Comparison of ENCODE assay signal across 8 cellular contexts in genomic region chr1:184050631-184051030, GRCh38. TPM values are rescaled to one million over a fixed set of nuclear protein-coding genes. Genes with fewer than 3 reads are reported as not detected.
A peak's percentile ranks its signal among the peaks of the same experiment; 100 is the strongest.
DNase-seq lines count a peak whose midpoint lies in the region; ATAC-seq and TF ChIP-seq lines count a peak whose summit lies in the region.

No MANE protein-coding gene starts in this region.

- DNase-seq in coronary artery (ENCODE audit: low spot score) = no peak
- no peak for DNase-seq in natural killer cell treated with Interleukin-12 subunit alpha and Interleukin-12 subunit beta and Interleukin-15 and Interleukin-18, amount 100 ng/mL, for 72 hours (ENCODE audit: low spot score)
- no peak for DNase-seq in amniotic stem cell (lab: John Stamatoyannopoulos, UW)
- no peak for DNase-seq in AG08395 (ENCODE audit: low spot score)

- H3K36me3 Mint-ChIP-seq in natural killer cell treated with Interleukin-12 subunit alpha and Interleukin-12 subunit beta and Interleukin-15 and Interleukin-18, amount 100 ng/mL, for 72 hours = peaks cover 7% of the 10 kb centered on the region

- H3K27ac Mint-ChIP-seq in natural killer cell treated with Interleukin-12 subunit alpha and Interleukin-12 subunit beta and Interleukin-15 and Interleukin-18, amount 100 ng/mL, for 72 hours = peak overlapping the region; percentile 95 to 98

- H3K4me1 ChIP-seq in BLaER1 treated with 17β-estradiol and CSF1 and Interleukin-3, amounts not matched to agents 10 nM and 100 nM = peaks cover 12 to 37% (median 24%) of the 10 kb centered on the region in 10 experiments; a peak in 19 of 20 replicates
- peaks cover 38% of the 10 kb centered on the region for H3K4me1 ChIP-seq in KMS-11 (ENCODE audit: low read depth, poor library complexity, severe bottlenecking)

- ATAC-seq in natural killer cell treated with Interleukin-12 subunit alpha and Interleukin-12 subunit beta and Interleukin-15 and Interleukin-18, amount 100 ng/mL, for 72 hours = no peak
- no peak for ATAC-seq in GM21737 (IDR thresholded peaks at IDR 0.05; ENCODE audit: unreplicated experiment)
- no peak for ATAC-seq in GM21390 (IDR thresholded peaks at IDR 0.05; ENCODE audit: unreplicated experiment)

- peak overlapping the region in 8 of 10 experiments; percentile 74 to 96 (median 90); a peak in 10 of 20 replicates for H3K4me3 ChIP-seq in BLaER1 treated with 17β-estradiol and CSF1 and Interleukin-3, amounts not matched to agents 10 nM and 100 nM
- H3K4me3 ChIP-seq in KMS-11 (IDR thresholded peaks at IDR 0.05; ENCODE audit: insufficient read depth, low read depth, low read length) = no peak overlapping the region
- H3K4me3 ChIP-seq in coronary artery = peak overlapping the region; percentile 92

- H3K9me3 ChIP-seq in BLaER1 treated with 17β-estradiol and CSF1 and Interleukin-3, amounts not matched to agents 10 nM and 100 nM (replicated peaks in 1 of 11) = peaks cover 0 to 11% (median 7%) of the 10 kb centered on the region in 11 experiments; a peak in 14 of 22 replicates

- H3K9me3 Mint-ChIP-seq in natural killer cell treated with Interleukin-12 subunit alpha and Interleukin-12 subunit beta and Interleukin-15 and Interleukin-18, amount 100 ng/mL, for 72 hours = no peaks in the 10 kb centered on the region

- H3K27me3 ChIP-seq in BLaER1 treated with 17β-estradiol and CSF1 and Interleukin-3, amounts not matched to agents 10 nM and 100 nM = no peaks in the 10 kb centered on the region
- no peaks in the 10 kb centered on the region for H3K27me3 ChIP-seq in KMS-11 (ENCODE audit: insufficient read depth, low read depth)

- peaks cover 11 to 21% (median 14%) of the 10 kb centered on the region in 11 experiments for H3K36me3 ChIP-seq in BLaER1 treated with 17β-estradiol and CSF1 and Interleukin-3, amounts not matched to agents 10 nM and 100 nM
- no peaks in the 10 kb centered on the region; the same call in 1 of the 2 replicates for H3K36me3 ChIP-seq in KMS-11 (ENCODE audit: insufficient read depth)

- H3K4me3 Mint-ChIP-seq in natural killer cell treated with Interleukin-12 subunit alpha and Interleukin-12 subunit beta and Interleukin-15 and Interleukin-18, amount 100 ng/mL, for 72 hours = peak overlapping the region; percentile 93

- peak overlapping the region; percentile 90 for H2AFZ ChIP-seq in KMS-11 (ENCODE audit: low read depth)

- H3K27ac ChIP-seq in BLaER1 treated with 17β-estradiol and CSF1 and Interleukin-3, amounts not matched to agents 10 nM and 100 nM = peak overlapping the region; percentile 82 to 98 (median 94); a peak in 20 of 22 replicates
- H3K27ac ChIP-seq in KMS-11 (peak overlapping the region; percentile 92), coronary artery (peak overlapping the region; percentile 49 to 89)

- H3K9ac ChIP-seq in BLaER1 treated with 17β-estradiol and CSF1 and Interleukin-3, amounts not matched to agents 10 nM and 100 nM = peak overlapping the region in 10 of 11 experiments; percentile 90 to 98 (median 95); a peak in 14 of 22 replicates
- H3K9ac ChIP-seq in KMS-11 = peak overlapping the region; percentile 84; the same call in 1 of the 2 replicates

- peaks cover 24 to 33% of the 10 kb centered on the region in 2 donors for H3K4me1 Mint-ChIP-seq in natural killer cell treated with Interleukin-12 subunit alpha and Interleukin-12 subunit beta and Interleukin-15 and Interleukin-18, amount 100 ng/mL, for 72 hours (ENCODE audit: low read depth in 2 of 2)

- TF ChIP-seq CTCF in KMS-11 (conservative IDR thresholded peaks at IDR 0.05; ENCODE audit: low read depth, low read length) (no peak), coronary artery (IDR thresholded peaks at IDR 0.05) (no peak)

- no peaks in the 10 kb centered on the region for H4K20me1 ChIP-seq in BLaER1 treated with 17β-estradiol and CSF1 and Interleukin-3, amounts not matched to agents 10 nM and 100 nM
- no peaks in the 10 kb centered on the region for H4K20me1 ChIP-seq in KMS-11 (ENCODE audit: insufficient read depth)

- H3K79me2 ChIP-seq in KMS-11 (ENCODE audit: insufficient read depth, low read depth) = peaks cover 37% of the 10 kb centered on the region

- H3K4me2 ChIP-seq in BLaER1 treated with 17β-estradiol and CSF1 and Interleukin-3, amounts not matched to agents 10 nM and 100 nM = peak overlapping the region; percentile 78 to 91 (median 84)
- peak overlapping the region; percentile 90 for H3K4me2 ChIP-seq in KMS-11

- H3K27me3 Mint-ChIP-seq in natural killer cell treated with Interleukin-12 subunit alpha and Interleukin-12 subunit beta and Interleukin-15 and Interleukin-18, amount 100 ng/mL, for 72 hours = peaks cover 16 to 21% of the 10 kb centered on the region in 2 donors

RNA-seq across cellular contexts. Expression of gene TSEN15, which starts 0.9 kb away (rescaled TPM):
- total RNA-seq in natural killer cell treated with Interleukin-12 subunit alpha and Interleukin-12 subunit beta and Interleukin-15 and Interleukin-18, amount 100 ng/mL, for 72 hours = 10 to 100 TPM; 40.2 to 42.6 TPM

RNA-seq across cellular contexts. Expression of gene COLGALT2, which starts 13.1 kb away (rescaled TPM):
- 1 to 10 TPM; 3.1 to 4.9 TPM for total RNA-seq in natural killer cell treated with Interleukin-12 subunit alpha and Interleukin-12 subunit beta and Interleukin-15 and Interleukin-18, amount 100 ng/mL, for 72 hours
